ENCODE assay signal across 1 cellular context in the genomic region with DNA sequence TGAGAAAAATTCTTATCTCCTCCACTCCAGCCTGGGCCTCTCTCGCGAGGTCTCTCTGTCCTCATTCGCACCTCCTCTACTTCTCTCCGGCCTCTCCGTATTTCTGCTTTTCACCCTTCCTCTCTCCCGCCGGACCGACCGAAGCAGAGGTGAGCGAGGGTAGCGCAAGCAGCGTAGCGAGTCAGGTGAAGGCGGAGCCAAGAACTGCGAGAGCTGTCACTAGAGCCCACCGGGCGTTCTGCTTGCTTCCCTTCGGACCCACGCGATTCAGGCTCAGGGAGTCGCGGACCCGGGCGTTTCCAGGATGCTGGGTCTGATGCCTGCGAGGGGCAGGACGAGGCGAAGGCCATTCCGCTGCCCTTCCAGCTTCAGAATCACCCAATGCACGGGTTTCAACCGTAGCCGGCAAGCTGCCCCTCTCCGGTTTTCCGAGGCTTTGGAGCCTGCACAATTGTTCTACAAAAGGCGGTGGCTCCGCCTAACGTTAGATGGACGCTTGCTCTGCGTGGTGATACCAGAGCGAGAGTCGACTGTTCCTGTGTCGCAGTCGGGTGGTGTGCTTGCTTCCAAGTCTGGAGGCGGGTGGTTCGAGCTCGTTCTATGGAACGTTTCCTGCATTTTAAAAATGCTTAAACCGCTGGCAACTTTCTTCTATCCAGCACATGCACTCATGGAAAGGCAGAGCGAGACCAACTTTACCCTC.
TF ChIP-seq lines count a peak whose summit lies in the region.

No MANE protein-coding gene starts in this region.

TF ChIP-seq in GM23338, 12 proteins besides CTCF, POLR2A, EP300 and RAD21 (continued from another document):
- TF ChIP-seq, protein P1, sequence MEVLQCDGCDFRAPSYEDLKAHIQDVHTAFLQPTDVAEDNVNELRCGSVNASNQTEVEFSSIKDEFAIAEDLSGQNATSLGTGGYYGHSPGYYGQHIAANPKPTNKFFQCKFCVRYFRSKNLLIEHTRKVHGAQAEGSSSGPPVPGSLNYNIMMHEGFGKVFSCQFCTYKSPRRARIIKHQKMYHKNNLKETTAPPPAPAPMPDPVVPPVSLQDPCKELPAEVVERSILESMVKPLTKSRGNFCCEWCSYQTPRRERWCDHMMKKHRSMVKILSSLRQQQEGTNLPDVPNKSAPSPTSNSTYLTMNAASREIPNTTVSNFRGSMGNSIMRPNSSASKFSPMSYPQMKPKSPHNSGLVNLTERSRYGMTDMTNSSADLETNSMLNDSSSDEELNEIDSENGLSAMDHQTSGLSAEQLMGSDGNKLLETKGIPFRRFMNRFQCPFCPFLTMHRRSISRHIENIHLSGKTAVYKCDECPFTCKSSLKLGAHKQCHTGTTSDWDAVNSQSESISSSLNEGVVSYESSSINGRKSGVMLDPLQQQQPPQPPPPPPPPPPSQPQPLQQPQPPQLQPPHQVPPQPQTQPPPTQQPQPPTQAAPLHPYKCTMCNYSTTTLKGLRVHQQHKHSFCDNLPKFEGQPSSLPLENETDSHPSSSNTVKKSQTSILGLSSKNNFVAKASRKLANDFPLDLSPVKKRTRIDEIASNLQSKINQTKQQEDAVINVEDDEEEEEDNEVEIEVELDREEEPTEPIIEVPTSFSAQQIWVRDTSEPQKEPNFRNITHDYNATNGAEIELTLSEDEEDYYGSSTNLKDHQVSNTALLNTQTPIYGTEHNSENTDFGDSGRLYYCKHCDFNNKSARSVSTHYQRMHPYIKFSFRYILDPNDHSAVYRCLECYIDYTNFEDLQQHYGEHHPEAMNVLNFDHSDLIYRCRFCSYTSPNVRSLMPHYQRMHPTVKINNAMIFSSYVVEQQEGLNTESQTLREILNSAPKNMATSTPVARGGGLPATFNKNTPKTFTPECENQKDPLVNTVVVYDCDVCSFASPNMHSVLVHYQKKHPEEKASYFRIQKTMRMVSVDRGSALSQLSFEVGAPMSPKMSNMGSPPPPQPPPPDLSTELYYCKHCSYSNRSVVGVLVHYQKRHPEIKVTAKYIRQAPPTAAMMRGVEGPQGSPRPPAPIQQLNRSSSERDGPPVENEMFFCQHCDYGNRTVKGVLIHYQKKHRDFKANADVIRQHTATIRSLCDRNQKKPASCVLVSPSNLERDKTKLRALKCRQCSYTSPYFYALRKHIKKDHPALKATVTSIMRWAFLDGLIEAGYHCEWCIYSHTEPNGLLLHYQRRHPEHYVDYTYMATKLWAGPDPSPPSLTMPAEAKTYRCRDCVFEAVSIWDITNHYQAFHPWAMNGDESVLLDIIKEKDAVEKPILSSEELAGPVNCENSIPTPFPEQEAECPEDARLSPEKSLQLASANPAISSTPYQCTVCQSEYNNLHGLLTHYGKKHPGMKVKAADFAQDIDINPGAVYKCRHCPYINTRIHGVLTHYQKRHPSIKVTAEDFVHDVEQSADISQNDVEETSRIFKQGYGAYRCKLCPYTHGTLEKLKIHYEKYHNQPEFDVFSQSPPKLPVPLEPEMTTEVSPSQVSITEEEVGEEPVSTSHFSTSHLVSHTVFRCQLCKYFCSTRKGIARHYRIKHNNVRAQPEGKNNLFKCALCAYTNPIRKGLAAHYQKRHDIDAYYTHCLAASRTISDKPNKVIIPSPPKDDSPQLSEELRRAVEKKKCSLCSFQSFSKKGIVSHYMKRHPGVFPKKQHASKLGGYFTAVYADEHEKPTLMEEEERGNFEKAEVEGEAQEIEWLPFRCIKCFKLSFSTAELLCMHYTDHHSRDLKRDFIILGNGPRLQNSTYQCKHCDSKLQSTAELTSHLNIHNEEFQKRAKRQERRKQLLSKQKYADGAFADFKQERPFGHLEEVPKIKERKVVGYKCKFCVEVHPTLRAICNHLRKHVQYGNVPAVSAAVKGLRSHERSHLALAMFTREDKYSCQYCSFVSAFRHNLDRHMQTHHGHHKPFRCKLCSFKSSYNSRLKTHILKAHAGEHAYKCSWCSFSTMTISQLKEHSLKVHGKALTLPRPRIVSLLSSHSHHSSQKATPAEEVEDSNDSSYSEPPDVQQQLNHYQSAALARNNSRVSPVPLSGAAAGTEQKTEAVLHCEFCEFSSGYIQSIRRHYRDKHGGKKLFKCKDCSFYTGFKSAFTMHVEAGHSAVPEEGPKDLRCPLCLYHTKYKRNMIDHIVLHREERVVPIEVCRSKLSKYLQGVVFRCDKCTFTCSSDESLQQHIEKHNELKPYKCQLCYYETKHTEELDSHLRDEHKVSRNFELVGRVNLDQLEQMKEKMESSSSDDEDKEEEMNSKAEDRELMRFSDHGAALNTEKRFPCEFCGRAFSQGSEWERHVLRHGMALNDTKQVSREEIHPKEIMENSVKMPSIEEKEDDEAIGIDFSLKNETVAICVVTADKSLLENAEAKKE (CRISPR knock-in tag; IDR thresholded peaks at IDR 0.05): no peak
- TF ChIP-seq STAT1 (IDR thresholded peaks at IDR 0.05; ENCODE audit: unreplicated experiment) (no peak), JUNB (IDR thresholded peaks at IDR 0.05; ENCODE audit: unreplicated experiment) (no peak), EZH2phosphoT487 (IDR thresholded peaks at IDR 0.05; ENCODE audit: unreplicated experiment) (no peak)
- TF ChIP-seq, protein P2, sequence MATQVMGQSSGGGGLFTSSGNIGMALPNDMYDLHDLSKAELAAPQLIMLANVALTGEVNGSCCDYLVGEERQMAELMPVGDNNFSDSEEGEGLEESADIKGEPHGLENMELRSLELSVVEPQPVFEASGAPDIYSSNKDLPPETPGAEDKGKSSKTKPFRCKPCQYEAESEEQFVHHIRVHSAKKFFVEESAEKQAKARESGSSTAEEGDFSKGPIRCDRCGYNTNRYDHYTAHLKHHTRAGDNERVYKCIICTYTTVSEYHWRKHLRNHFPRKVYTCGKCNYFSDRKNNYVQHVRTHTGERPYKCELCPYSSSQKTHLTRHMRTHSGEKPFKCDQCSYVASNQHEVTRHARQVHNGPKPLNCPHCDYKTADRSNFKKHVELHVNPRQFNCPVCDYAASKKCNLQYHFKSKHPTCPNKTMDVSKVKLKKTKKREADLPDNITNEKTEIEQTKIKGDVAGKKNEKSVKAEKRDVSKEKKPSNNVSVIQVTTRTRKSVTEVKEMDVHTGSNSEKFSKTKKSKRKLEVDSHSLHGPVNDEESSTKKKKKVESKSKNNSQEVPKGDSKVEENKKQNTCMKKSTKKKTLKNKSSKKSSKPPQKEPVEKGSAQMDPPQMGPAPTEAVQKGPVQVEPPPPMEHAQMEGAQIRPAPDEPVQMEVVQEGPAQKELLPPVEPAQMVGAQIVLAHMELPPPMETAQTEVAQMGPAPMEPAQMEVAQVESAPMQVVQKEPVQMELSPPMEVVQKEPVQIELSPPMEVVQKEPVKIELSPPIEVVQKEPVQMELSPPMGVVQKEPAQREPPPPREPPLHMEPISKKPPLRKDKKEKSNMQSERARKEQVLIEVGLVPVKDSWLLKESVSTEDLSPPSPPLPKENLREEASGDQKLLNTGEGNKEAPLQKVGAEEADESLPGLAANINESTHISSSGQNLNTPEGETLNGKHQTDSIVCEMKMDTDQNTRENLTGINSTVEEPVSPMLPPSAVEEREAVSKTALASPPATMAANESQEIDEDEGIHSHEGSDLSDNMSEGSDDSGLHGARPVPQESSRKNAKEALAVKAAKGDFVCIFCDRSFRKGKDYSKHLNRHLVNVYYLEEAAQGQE (IDR thresholded peaks at IDR 0.05; ENCODE audit: unreplicated experiment): no peak
